23 cellular contexts compared by ENCODE assay signal in the genomic region with DNA sequence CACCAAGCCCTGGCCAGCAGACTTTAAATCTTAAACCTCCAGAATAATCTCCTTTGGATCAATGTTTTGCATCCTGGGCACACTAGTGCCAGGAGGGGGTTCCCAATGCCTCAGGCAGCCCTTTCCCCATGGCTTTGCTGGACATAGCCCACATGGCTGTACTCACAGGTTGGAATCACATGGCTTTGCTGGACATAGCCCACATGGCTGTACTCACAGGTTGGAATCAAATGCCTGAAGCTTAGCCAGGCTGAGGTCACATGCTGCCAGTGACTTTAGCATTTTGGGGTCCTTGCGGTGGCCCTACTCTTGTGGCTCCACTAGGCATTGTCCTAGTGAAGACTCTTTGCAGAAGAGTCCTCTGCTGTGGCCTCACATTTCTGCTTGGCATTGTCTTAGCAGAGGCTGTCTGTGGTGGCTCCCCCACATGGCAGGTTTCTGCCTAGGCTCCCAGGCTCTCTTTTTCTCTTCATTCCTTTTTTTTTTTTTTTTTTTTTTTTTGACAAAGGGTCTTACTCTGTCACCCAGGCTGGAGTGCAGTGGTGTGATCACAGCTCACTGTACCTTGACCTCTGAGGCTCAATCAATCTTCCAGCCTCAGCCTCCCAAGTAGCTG. TPM values are rescaled to one million over a fixed set of nuclear protein-coding genes. Genes with fewer than 3 reads are reported as not detected.
DNase-seq lines count a peak whose midpoint lies in the region; ATAC-seq, FAIRE-seq and TF ChIP-seq lines count a peak whose summit lies in the region.
"Had no signal": no experiment of that assay in that cellular context is flagged by ENCODE, and none has a peak within 500 bp of the region (broad histone marks: within the 10 kb centered on the region; RNA-seq: fewer than 3 reads in every experiment).

No MANE protein-coding gene starts in this region.

- H3K9me3 ChIP-seq in small intestine (ENCODE audit: control insufficient read depth, low read depth): no peaks in the 10 kb centered on the region
- H3K9me3 ChIP-seq: MG63 had no signal

- FAIRE-seq in HTR-8/SVneo (lab: Jason Lieb, UNC): peak; percentile 26
- FAIRE-seq in small intestine (lab: Jason Lieb, UNC): no peak
- FAIRE-seq: GM12892, GM18507 had no signal

- H3K4me3 ChIP-seq in brain microvascular endothelial cell (ENCODE audit: low read depth, low read length) (no peak overlapping the region), fibroblast of mammary gland (ENCODE audit: control insufficient read depth, low read depth, low read length) (no peak overlapping the region), small intestine (ENCODE audit: low read depth in 1 of 2, low read length in 2 of 2) (no peak overlapping the region)
- H3K4me3 ChIP-seq: MG63 had no signal

- H3K27me3 ChIP-seq in brain microvascular endothelial cell (replicated peaks) (no peaks in the 10 kb centered on the region), small intestine (ENCODE audit: control insufficient read depth in 2 of 2, insufficient read depth in 2 of 2, low read length in 2 of 2) (no peaks in the 10 kb centered on the region)
- H3K27me3 ChIP-seq: MG63 had no signal

- H3K36me3 ChIP-seq in brain microvascular endothelial cell (replicated peaks) (no peaks in the 10 kb centered on the region), small intestine (ENCODE audit: control insufficient read depth in 2 of 2, insufficient read depth in 2 of 2, low read length in 2 of 2) (peaks cover 0 to 2% of the 10 kb centered on the region in 2 donors)
- H3K36me3 ChIP-seq: MG63 had no signal

- no peak for DNase-seq in HTR-8/SVneo (ENCODE audit: insufficient read length, low spot score)
- no peak for DNase-seq in brain microvascular endothelial cell
- no peak for DNase-seq in fibroblast of mammary gland (ENCODE audit: low read depth)
- peak; percentile 20 for DNase-seq in small intestine
- no peak for DNase-seq in GM19238 (ENCODE audit: insufficient read length, low spot score)
- DNase-seq: ACHN, AML-193, DMS79, GOT3, IMR-90, NCI-H1048, NCI-H1436 treated with DMSO at 0.1 percent for 48 hours, NCI-H2029, NCI-H345, NCI-H524 treated with DMSO at 0.1 percent for 48 hours, PC-3, RPMI8226, SIG-M5 had no signal

- peak; percentile 29 for TF ChIP-seq CTCF in brain microvascular endothelial cell (IDR thresholded peaks at IDR 0.05; ENCODE audit: low read depth, low read length, missing control alignments)
- TF ChIP-seq CTCF in fibroblast of mammary gland (conservative IDR thresholded peaks at IDR 0.05; ENCODE audit: control insufficient read depth, insufficient read depth, low read depth, low read length): peak; percentile 13

- ATAC-seq in HG02610 (IDR thresholded peaks at IDR 0.05; ENCODE audit: unreplicated experiment): no peak
- no peak for ATAC-seq in HG02763 (IDR thresholded peaks at IDR 0.05; ENCODE audit: unreplicated experiment)
- ATAC-seq: PC-3 had no signal

- 95 to 100% (median 96%) methylated on average over 1 of the region's 1 CpG for WGBS in small intestine, 3 donors

- no peak overlapping the region for H3K27ac ChIP-seq in brain microvascular endothelial cell
- H3K27ac ChIP-seq in small intestine (ENCODE audit: low read depth in 1 of 2, low read length in 1 of 2): no peak overlapping the region

- peaks cover 0 to 2% of the 10 kb centered on the region in 2 donors for H3K4me1 ChIP-seq in small intestine (ENCODE audit: control insufficient read depth in 2 of 2, insufficient read depth in 1 of 2, low read depth in 1 of 2, low read length in 1 of 2)

- in situ Hi-C loops in brain microvascular endothelial cell (cut with HindIII; ENCODE audit: low pct_ligation_motif_present, low sequenced_read_pairs): no loop called here

RNA-seq across cellular contexts. Expression of a gene that starts 13.0 kb away (rescaled TPM):
- 10 to 100 TPM; 12.8 to 29.7 (median 21.3) TPM for polyA plus RNA-seq in small intestine
